ENCODE assay signal across 16 cellular contexts in the genomic region with DNA sequence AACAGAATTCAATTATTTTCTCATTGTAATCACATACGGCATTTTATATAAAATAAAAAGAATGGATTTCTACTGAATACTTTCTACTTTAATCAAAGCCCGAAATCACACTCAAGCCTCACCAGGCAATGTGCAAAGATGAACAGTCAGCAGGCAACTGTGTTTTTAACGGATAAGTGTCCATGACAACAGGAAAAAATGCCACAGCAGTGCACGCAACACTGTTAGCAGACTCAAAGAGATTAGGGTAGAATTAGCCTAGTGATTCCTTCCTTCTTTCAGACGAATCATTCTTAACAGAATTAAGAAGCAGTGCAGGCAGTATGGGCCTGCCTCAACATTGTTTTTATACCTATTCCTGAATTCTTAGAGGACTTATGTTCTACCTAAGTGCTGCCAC.
DNase-seq lines count a peak whose midpoint lies in the region; ATAC-seq and TF ChIP-seq lines count a peak whose summit lies in the region.
"Had no signal": no experiment of that assay in that cellular context is flagged by ENCODE, and none has a peak within 500 bp of the region (broad histone marks: within the 10 kb centered on the region; RNA-seq: fewer than 3 reads in every experiment).

No MANE protein-coding gene starts in this region.

- CTCF ChIA-PET in activated CD4-positive, alpha-beta T cell treated with anti-CD3 and anti-CD28 coated beads for 36 hours (lab: Charles Lee): no interaction called here

- no peak overlapping the region for H2AK5ac ChIP-seq in neuronal stem cell (ENCODE audit: low read depth, low read length)

- H2AFZ ChIP-seq in neuronal stem cell (ENCODE audit: low read length): no peak overlapping the region

- no peaks in the 10 kb centered on the region for H3K4me1 Mint-ChIP-seq in activated CD4-positive, alpha-beta T cell treated with anti-CD3 and anti-CD28 coated beads for 36 hours
- H3K4me1 Mint-ChIP-seq: memory B cell had no signal

- H3K27ac ChIP-seq in neuronal stem cell (replicated peaks; ENCODE audit: low read length) (no peak overlapping the region), left lung (no peak overlapping the region)
- H3K27ac ChIP-seq: skin epidermis had no signal

- no peak for TF ChIP-seq CTCF in left lung (IDR thresholded peaks at IDR 0.05)

- in situ Hi-C loops in G401 (cut with HindIII; ENCODE audit: low sequenced_read_pairs): no loop called here

- no peaks in the 10 kb centered on the region for H3K36me3 Mint-ChIP-seq in activated CD4-positive, alpha-beta T cell treated with anti-CD3 and anti-CD28 coated beads for 36 hours (ENCODE audit: low read depth)
- H3K36me3 Mint-ChIP-seq: memory B cell had no signal

- H3K23ac ChIP-seq in neuronal stem cell (ENCODE audit: low read depth, low read length, poor library complexity): no peak overlapping the region

- no peak overlapping the region for H3K4me3 ChIP-seq in neuronal stem cell (ENCODE audit: low read length in 2 of 2)
- H3K4me3 ChIP-seq in left lung: no peak overlapping the region
- H3K4me3 ChIP-seq: heart right ventricle, skin epidermis had no signal

- H3K9ac ChIP-seq in neuronal stem cell (ENCODE audit: low read depth, low read length, poor library complexity): no peak overlapping the region

- DNase-seq in G401 (ENCODE audit: low spot score) (peak; percentile 58), RPMI8226 (peak; percentile 64), fibroblast of gingiva (ENCODE audit: low read depth) (peak; percentile 48), neuronal stem cell (ENCODE audit: low spot score) (peak; percentile 72), left lung (no peak), DMS153 treated with DMSO at 0.1 percent for 48 hours (lab: John Stamatoyannopoulos, UW; ENCODE audit: unreplicated experiment) (no peak)
- DNase-seq in activated CD4-positive, alpha-beta T cell treated with anti-CD3 and anti-CD28 coated beads for 36 hours: no peak
- DNase-seq: activated CD4-positive, alpha-beta T cell treated with anti-CD3 and anti-CD28 coated beads, Interleukin-2, amount 50 U/mL, for 1 hour; activated gamma-delta T cell treated with Interleukin-2 at 50 U/mL for 16 hours; COR-L47; heart right ventricle; Karpas-422; NCI-H510A had no signal

- H2BK12ac ChIP-seq in neuronal stem cell (ENCODE audit: low read length): no peak overlapping the region

- H2BK120ac ChIP-seq in neuronal stem cell (ENCODE audit: low read depth, low read length): no peak overlapping the region

- H3K18ac ChIP-seq in neuronal stem cell (ENCODE audit: low read length): no peak overlapping the region

- H3K27me3 Mint-ChIP-seq in activated CD4-positive, alpha-beta T cell treated with anti-CD3 and anti-CD28 coated beads for 36 hours: no peaks in the 10 kb centered on the region
- H3K27me3 Mint-ChIP-seq: memory B cell had no signal

- POLR2A ChIA-PET in activated CD4-positive, alpha-beta T cell treated with anti-CD3 and anti-CD28 coated beads for 36 hours (lab: Charles Lee): no interaction called here

- intact Hi-C loops in activated CD4-positive, alpha-beta T cell treated with anti-CD3 and anti-CD28 coated beads for 36 hours (cut with DNase I, micrococcal nuclease): no loop called here
- intact Hi-C loops in left lung (cut with DNase I): no loop called here

- H4K8ac ChIP-seq in neuronal stem cell (ENCODE audit: low read depth, low read length): no peak overlapping the region

- H3K9me3 ChIP-seq in neuronal stem cell (replicated peaks in 1 of 2; ENCODE audit: control insufficient read depth in 2 of 2, insufficient read depth in 1 of 2, low read depth in 1 of 2, low read length in 2 of 2): no peaks in the 10 kb centered on the region
- no peaks in the 10 kb centered on the region for H3K9me3 ChIP-seq in left lung
- H3K9me3 ChIP-seq: heart right ventricle had no signal

- H3K4ac ChIP-seq in neuronal stem cell (ENCODE audit: low read length): no peak overlapping the region

- H2BK15ac ChIP-seq in neuronal stem cell (ENCODE audit: low read length): no peak overlapping the region

- H3K79me1 ChIP-seq in neuronal stem cell (ENCODE audit: low read depth, low read length): peaks cover 3% of the 10 kb centered on the region

- H3K36me3 ChIP-seq in neuronal stem cell (replicated peaks in 1 of 2; ENCODE audit: control insufficient read depth in 2 of 2, insufficient read depth in 2 of 2, low read length in 2 of 2): peaks cover 0 to 18% of the 10 kb centered on the region in 2 donors
- H3K36me3 ChIP-seq in left lung: no peaks in the 10 kb centered on the region
- H3K36me3 ChIP-seq: heart right ventricle had no signal

- peaks cover 27 to 65% of the 10 kb centered on the region in 2 donors for H3K4me1 ChIP-seq in neuronal stem cell (ENCODE audit: control insufficient read depth in 2 of 2, insufficient read depth in 1 of 2, low read depth in 1 of 2, low read length in 2 of 2)
- H3K4me1 ChIP-seq in left lung: no peaks in the 10 kb centered on the region

- H3K14ac ChIP-seq in neuronal stem cell (ENCODE audit: low read length): no peak overlapping the region

- no peaks in the 10 kb centered on the region for H3K27me3 ChIP-seq in neuronal stem cell (ENCODE audit: control insufficient read depth in 3 of 3, insufficient read depth in 3 of 3, low read depth in 1 of 3, low read length in 3 of 3)
- H3K27me3 ChIP-seq in left lung: no peaks in the 10 kb centered on the region
- H3K27me3 ChIP-seq: heart right ventricle had no signal

- H3K27ac Mint-ChIP-seq in activated CD4-positive, alpha-beta T cell treated with anti-CD3 and anti-CD28 coated beads for 36 hours: no peak overlapping the region
- H3K27ac Mint-ChIP-seq: memory B cell had no signal

- H3K4me2 ChIP-seq in neuronal stem cell (ENCODE audit: insufficient read depth, low read length, poor library complexity, severe bottlenecking): no peak overlapping the region

- H3K9me3 Mint-ChIP-seq in activated CD4-positive, alpha-beta T cell treated with anti-CD3 and anti-CD28 coated beads for 36 hours (ENCODE audit: low read depth): no peaks in the 10 kb centered on the region

- no peak for ATAC-seq in HG03432 (IDR thresholded peaks at IDR 0.05; ENCODE audit: unreplicated experiment)
- no peak for ATAC-seq in activated CD4-positive, alpha-beta T cell treated with anti-CD3 and anti-CD28 coated beads for 36 hours
- ATAC-seq in left lung: no peak

- WGBS in neuronal stem cell (ENCODE audit: extremely low coverage in 2 of 2, insufficient read length in 2 of 2, insufficient replicate concordance in 1 of 2), 2 donors: no CpG with 5 or more reads among the region's 5 CpGs

- no peak overlapping the region for H2BK5ac ChIP-seq in neuronal stem cell (ENCODE audit: low read length)

- H3K4me3 Mint-ChIP-seq in activated CD4-positive, alpha-beta T cell treated with anti-CD3 and anti-CD28 coated beads for 36 hours: no peak overlapping the region
- H3K4me3 Mint-ChIP-seq: memory B cell had no signal

- no peak overlapping the region for H4K91ac ChIP-seq in neuronal stem cell (ENCODE audit: low read depth, low read length, poor library complexity)

Comparison
In these comparisons a context has a peak if more than half of its experiments do, and no peak if none do; other contexts are left out.
1. DNase-seq: peak in G401 (single experiment), RPMI8226 (single experiment), fibroblast of gingiva (single experiment) and neuronal stem cell (single experiment); none in activated CD4-positive, alpha-beta T cell treated with anti-CD3 and anti-CD28 coated beads for 36 hours (single experiment), left lung (0 of 2) and DMS153 treated with DMSO at 0.1 percent for 48 hours (single experiment).